ENCODE assay signal across 8 cellular contexts in genomic region chr4:143513314-143514211, GRCh38. TPM values are rescaled to one million over a fixed set of nuclear protein-coding genes. Genes with fewer than 3 reads are reported as not detected.
DNase-seq lines count a peak whose midpoint lies in the region; ATAC-seq lines count a peak whose summit lies in the region.

Gene SMARCA5 (plus strand): TSS chr4:143513702. CDS start chr4:143513925, 223 bp downstream.

- peak within 1 kb of the TSS; percentile 84 for H2BK15ac ChIP-seq in mesenchymal stem cell (ENCODE audit: low read depth, poor library complexity, severe bottlenecking)

- H3K27ac Mint-ChIP-seq in activated CD8-positive, alpha-beta memory T cell treated with anti-CD3 and anti-CD28 coated beads, Interleukin-2, amount 10 ng/mL, durations not matched to agents 7 days and 5 days, result peak within 1 kb of the TSS; percentile 96

- peaks cover 24% of the 10 kb centered on the region for H3K4me1 Mint-ChIP-seq in activated CD8-positive, alpha-beta memory T cell treated with anti-CD3 and anti-CD28 coated beads, Interleukin-2, amount 10 ng/mL, durations not matched to agents 7 days and 5 days

- peak within 1 kb of the TSS; percentile 85 for H2BK5ac ChIP-seq in mesenchymal stem cell (ENCODE audit: low read depth, low read length, poor library complexity, severe bottlenecking)

- peak within 1 kb of the TSS; percentile 94 for H2AFZ ChIP-seq in mesenchymal stem cell (ENCODE audit: low read depth, low read length)

- H3K18ac ChIP-seq in mesenchymal stem cell (ENCODE audit: low read depth in 1 of 2, low read length in 2 of 2), result peak within 1 kb of the TSS; percentile 85 to 99

- peak within 1 kb of the TSS in 1 of 2 experiments; percentile 100 for H3K23ac ChIP-seq in mesenchymal stem cell (ENCODE audit: low read length in 2 of 2)

- H2BK12ac ChIP-seq in mesenchymal stem cell (ENCODE audit: low read length in 2 of 2), result peak within 1 kb of the TSS in 1 of 2 experiments; percentile 72

- H4K8ac ChIP-seq in mesenchymal stem cell (ENCODE audit: low read length), result peak within 1 kb of the TSS; percentile 91

- ATAC-seq in GM21381 (IDR thresholded peaks at IDR 0.05; ENCODE audit: unreplicated experiment), result peak; percentile 85
- peak; percentile 89 for ATAC-seq in activated CD8-positive, alpha-beta memory T cell treated with anti-CD3 and anti-CD28 coated beads, Interleukin-2, amount 10 ng/mL, durations not matched to agents 7 days and 5 days

- H3K36me3 Mint-ChIP-seq in activated CD8-positive, alpha-beta memory T cell treated with anti-CD3 and anti-CD28 coated beads, Interleukin-2, amount 10 ng/mL, durations not matched to agents 7 days and 5 days, result peaks cover 26% of the 10 kb centered on the region

- peak within 1 kb of the TSS; percentile 81 for H2BK120ac ChIP-seq in mesenchymal stem cell (ENCODE audit: low read depth, low read length)

- H3K9me3 ChIP-seq in NT2/D1 (ENCODE audit: insufficient read depth, low read length) (no peaks in the 10 kb centered on the region), endocrine pancreas (ENCODE audit: control insufficient read depth, low read length) (no peaks in the 10 kb centered on the region), mesenchymal stem cell (ENCODE audit: control insufficient read depth, low read length) (no peaks in the 10 kb centered on the region)

- peak within 1 kb of the TSS; percentile 99 for H3K4me3 ChIP-seq in NT2/D1 (ENCODE audit: insufficient read length, low read depth)
- H3K4me3 ChIP-seq in endocrine pancreas (ENCODE audit: control insufficient read depth, insufficient read depth, low read length), result peak within 1 kb of the TSS; percentile 96
- H3K4me3 ChIP-seq in mesenchymal stem cell (ENCODE audit: insufficient read depth in 1 of 2, low read depth in 1 of 2, low read length in 2 of 2), result peak within 1 kb of the TSS; percentile 99 to 100

- H3K27me3 ChIP-seq in NT2/D1 (ENCODE audit: insufficient read depth, insufficient read length) (no peaks in the 10 kb centered on the region), endocrine pancreas (ENCODE audit: control insufficient read depth, insufficient read depth, low read length) (no peaks in the 10 kb centered on the region), mesenchymal stem cell (ENCODE audit: control insufficient read depth in 1 of 2, insufficient read depth in 1 of 2, low read length in 2 of 2) (no peaks in the 10 kb centered on the region)

- peak within 1 kb of the TSS; percentile 92 for H4K91ac ChIP-seq in mesenchymal stem cell (ENCODE audit: low read length)

- under 1% methylated on average over 81 of the region's 91 CpGs for WGBS in mesenchymal stem cell

- no peaks in the 10 kb centered on the region for H3K9me3 Mint-ChIP-seq in activated CD8-positive, alpha-beta memory T cell treated with anti-CD3 and anti-CD28 coated beads, Interleukin-2, amount 10 ng/mL, durations not matched to agents 7 days and 5 days (ENCODE audit: low read depth)

- peaks cover 8% of the 10 kb centered on the region for H3K27me3 Mint-ChIP-seq in activated CD8-positive, alpha-beta memory T cell treated with anti-CD3 and anti-CD28 coated beads, Interleukin-2, amount 10 ng/mL, durations not matched to agents 7 days and 5 days

- H3K9ac ChIP-seq in NT2/D1 (ENCODE audit: insufficient read length, low read depth) (peak within 1 kb of the TSS; percentile 96), endocrine pancreas (ENCODE audit: control insufficient read depth, insufficient read depth, low read length) (peak within 1 kb of the TSS; percentile 90), mesenchymal stem cell (ENCODE audit: low read length) (peak within 1 kb of the TSS; percentile 97)

- peak within 1 kb of the TSS; percentile 57 to 98 for H3K4ac ChIP-seq in mesenchymal stem cell (ENCODE audit: low read depth in 1 of 2, low read length in 2 of 2)

- peak within 1 kb of the TSS; percentile 9 to 99 for H3K14ac ChIP-seq in mesenchymal stem cell (ENCODE audit: low read length in 2 of 2)

- peak within 1 kb of the TSS; percentile 95 for H3K4me2 ChIP-seq in mesenchymal stem cell (ENCODE audit: low read length, poor library complexity, severe bottlenecking)

- no peak within 1 kb of the TSS for H2AK5ac ChIP-seq in mesenchymal stem cell (ENCODE audit: low read length, severe bottlenecking)

- H3K36me3 ChIP-seq in NT2/D1 (ENCODE audit: insufficient read depth, insufficient read length, low read length) (peaks cover 14% of the 10 kb centered on the region), endocrine pancreas (ENCODE audit: control insufficient read depth, insufficient read depth, low read length) (peaks cover 3% of the 10 kb centered on the region), mesenchymal stem cell (ENCODE audit: control insufficient read depth in 1 of 2, insufficient read depth in 2 of 2, low read depth in 1 of 2, low read length in 2 of 2) (peaks cover 0 to 17% of the 10 kb centered on the region in 2 experiments)

- H3K4me1 ChIP-seq in NT2/D1 (ENCODE audit: insufficient read depth, insufficient read length) (peaks cover 2% of the 10 kb centered on the region), endocrine pancreas (ENCODE audit: control insufficient read depth, insufficient read depth, low read length) (peaks cover 28% of the 10 kb centered on the region), mesenchymal stem cell (ENCODE audit: control insufficient read depth, insufficient read depth, low read depth, low read length) (peaks cover 1% of the 10 kb centered on the region)

- no peaks in the 10 kb centered on the region for H3K79me1 ChIP-seq in mesenchymal stem cell (replicated peaks; ENCODE audit: low read length, poor library complexity, severe bottlenecking)

- CTCF ChIA-PET in activated CD8-positive, alpha-beta memory T cell treated with anti-CD3 and anti-CD28 coated beads, Interleukin-2, amount 10 ng/mL, durations not matched to agents 7 days and 5 days (lab: Charles Lee), result interaction anchor here (1.6 kb wide), 1 partner anchor 12 kb away, joined by 5 read pairs; no protein-coding TSS in a partner anchor

- peak within 1 kb of the TSS; percentile 98 for H3K4me3 Mint-ChIP-seq in activated CD8-positive, alpha-beta memory T cell treated with anti-CD3 and anti-CD28 coated beads, Interleukin-2, amount 10 ng/mL, durations not matched to agents 7 days and 5 days

- H3K27ac ChIP-seq in mesenchymal stem cell (ENCODE audit: low read length, poor library complexity, severe bottlenecking), result peak within 1 kb of the TSS; percentile 85

- DNase-seq in COR-L47 (lab: John Stamatoyannopoulos, UW), result peak; percentile 95
- peak; percentile 35 to 98 (median 94) for DNase-seq in HUDEP-2 (lab: John Stamatoyannopoulos, UW; ENCODE audit: unreplicated experiment in 76 of 76)
- DNase-seq in NT2/D1 (ENCODE audit: low read depth, low spot score), result peak; percentile 92
- DNase-seq in activated CD8-positive, alpha-beta memory T cell treated with anti-CD3 and anti-CD28 coated beads, Interleukin-2, amount 10 ng/mL, durations not matched to agents 7 days and 5 days, result peak; percentile 98
- peak; percentile 99 for DNase-seq in mesenchymal stem cell
- peak; percentile 90 for DNase-seq in stimulated activated CD8-positive, alpha-beta memory T cell treated with anti-CD3 and anti-CD28 coated beads, Interleukin-12 subunit alpha, Interleukin-12 subunit beta, amount 100 ng/mL, for 4 hours (ENCODE audit: low read depth)

RNA-seq across cellular contexts. Expression of gene SMARCA5, which starts in this region (rescaled TPM):
- 10 to 100 TPM; 51.8 to 59.5 TPM for total RNA-seq in activated CD8-positive, alpha-beta memory T cell treated with anti-CD3 and anti-CD28 coated beads, Interleukin-2, amount 10 ng/mL, durations not matched to agents 7 days and 5 days
- polyA plus RNA-seq in mesenchymal stem cell (2013, experiment 1 of 2), result 35.7 TPM
- polyA plus RNA-seq in mesenchymal stem cell (2013, experiment 2 of 2), result 36.7 TPM

Comparison
In these comparisons a context has a peak if more than half of its experiments do, and no peak if none do; other contexts are left out.
1. Peak in every context shown above with its lines: DNase-seq, ATAC-seq, H3K4me3 ChIP-seq and H3K27ac ChIP-seq.